ENCODE assay signal across 17 cellular contexts in the genomic region with DNA sequence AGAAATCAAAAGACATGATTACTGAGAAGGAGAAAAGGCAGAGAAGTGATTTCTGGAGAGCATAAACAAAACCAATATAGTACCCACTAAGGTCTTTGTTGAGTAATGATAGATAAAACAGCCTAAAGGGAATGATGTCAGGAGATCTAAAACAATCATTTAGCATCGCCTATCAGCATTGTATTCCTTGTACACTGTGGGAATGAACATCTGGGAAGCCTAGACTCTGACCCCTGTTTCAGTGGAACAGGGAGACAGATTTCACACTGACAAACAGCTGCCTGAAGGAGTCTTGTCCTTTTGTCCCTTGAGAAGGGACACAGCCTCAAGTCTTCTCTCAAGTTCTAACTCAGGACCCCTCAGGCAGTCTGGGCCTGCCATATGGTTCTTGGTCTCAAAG. TPM values are rescaled to one million over a fixed set of nuclear protein-coding genes. Genes with fewer than 3 reads are reported as not detected.
DNase-seq lines count a peak whose midpoint lies in the region; ATAC-seq and TF ChIP-seq lines count a peak whose summit lies in the region.
"Had no signal": no experiment of that assay in that cellular context is flagged by ENCODE, and none has a peak within 500 bp of the region (broad histone marks: within the 10 kb centered on the region; RNA-seq: fewer than 3 reads in every experiment).

No MANE protein-coding gene starts in this region.

- POLR2A ChIA-PET in OCI-LY7 (lab: Charles Lee) = interaction anchor here (0.7 kb wide), 1 partner anchor 38 kb away, joined by 3 read pairs; no protein-coding TSS in a partner anchor

- H3K36me3 ChIP-seq in OCI-LY1 (ENCODE audit: insufficient read depth, low read length) = no peaks in the 10 kb centered on the region; the same call in 1 of the 2 replicates
- peaks cover 8% of the 10 kb centered on the region; the same call in 1 of the 2 replicates for H3K36me3 ChIP-seq in OCI-LY7 (ENCODE audit: insufficient read depth, low read length)
- H3K36me3 ChIP-seq in mammary epithelial cell (ENCODE audit: insufficient read depth, low read length) = no peaks in the 10 kb centered on the region
- H3K36me3 ChIP-seq: HAP-1 had no signal

- TF ChIP-seq CTCF in OCI-LY1 (IDR thresholded peaks at IDR 0.05; ENCODE audit: low read length) (no peak), OCI-LY7 (conservative IDR thresholded peaks at IDR 0.05; ENCODE audit: low read length) (no peak), mammary epithelial cell (conservative IDR thresholded peaks at IDR 0.05 in 1 of 2, IDR thresholded peaks at IDR 0.05 in 1 of 2; ENCODE audit: extremely low read depth in 1 of 2, insufficient read depth in 1 of 2, low read depth in 1 of 2, low read length in 2 of 2) (no peak)

- H3K4me3 ChIP-seq in OCI-LY1 (ENCODE audit: low read depth, low read length, poor library complexity, severe bottlenecking) (no peak overlapping the region), OCI-LY7 (ENCODE audit: low read depth, low read length, poor library complexity, severe bottlenecking) (no peak overlapping the region), mammary epithelial cell (replicated peaks in 1 of 3; ENCODE audit: insufficient read depth in 1 of 3, low read depth in 2 of 3, low read length in 3 of 3) (no peak overlapping the region)
- H3K4me3 ChIP-seq: A549, HAP-1 had no signal

- H2AFZ ChIP-seq in OCI-LY1 (ENCODE audit: low read length) (no peak overlapping the region), OCI-LY7 (ENCODE audit: low read length) (peak overlapping the region; percentile 70; the same call in 1 of the 2 replicates), mammary epithelial cell (ENCODE audit: low read depth, low read length) (no peak overlapping the region)

- no peaks in the 10 kb centered on the region for H3K9me2 ChIP-seq in OCI-LY1 (ENCODE audit: low read depth, low read length)
- no peaks in the 10 kb centered on the region for H3K9me2 ChIP-seq in OCI-LY7 (ENCODE audit: insufficient read depth, low read length)

- H3K4me1 ChIP-seq in OCI-LY1 (ENCODE audit: insufficient read depth, low read length, severe bottlenecking) (peaks cover 35% of the 10 kb centered on the region), OCI-LY7 (ENCODE audit: insufficient read depth, low read length, poor library complexity, severe bottlenecking) (peaks cover 38% of the 10 kb centered on the region), mammary epithelial cell (ENCODE audit: insufficient read depth, low read length) (no peaks in the 10 kb centered on the region)
- H3K4me1 ChIP-seq: A549, HAP-1 had no signal

- H3K9me3 ChIP-seq in OCI-LY1 (ENCODE audit: low read length) = peaks cover 5% of the 10 kb centered on the region
- peaks cover 12% of the 10 kb centered on the region for H3K9me3 ChIP-seq in OCI-LY7 (ENCODE audit: low read length)
- H3K9me3 ChIP-seq in mammary epithelial cell (replicated peaks; ENCODE audit: insufficient read depth, low read length) = no peaks in the 10 kb centered on the region

- H3K4me3 Mint-ChIP-seq in memory B cell = no peak overlapping the region
- no peak overlapping the region for H3K4me3 Mint-ChIP-seq in stimulated activated naive B cell treated with anti-CD40 and anti-IgM and Interleukin-4, amounts not matched to agents 10 μg/mL and 1 μg/mL and 100 μg/mL, for 72 hours
- H3K4me3 Mint-ChIP-seq: CD14-positive monocyte; CD8-positive, alpha-beta memory T cell had no signal

- peak overlapping the region; percentile 46 for H3K27ac Mint-ChIP-seq in memory B cell
- H3K27ac Mint-ChIP-seq in stimulated activated naive B cell treated with anti-CD40 and anti-IgM and Interleukin-4, amounts not matched to agents 10 μg/mL and 1 μg/mL and 100 μg/mL, for 72 hours = peak overlapping the region; percentile 14
- H3K27ac Mint-ChIP-seq: CD14-positive monocyte; CD8-positive, alpha-beta memory T cell had no signal

- 0 out of 2 replicates have a peak, but pooled peaks cover 4% of the 10 kb centered on the region for H3F3A ChIP-seq in OCI-LY1 (ENCODE audit: insufficient read depth, low read length)

- H3K79me2 ChIP-seq in OCI-LY1 (ENCODE audit: insufficient read depth, low read length) = no peaks in the 10 kb centered on the region
- H3K79me2 ChIP-seq in OCI-LY7 (ENCODE audit: insufficient read depth, low read depth, low read length) = no peaks in the 10 kb centered on the region
- no peaks in the 10 kb centered on the region for H3K79me2 ChIP-seq in mammary epithelial cell (ENCODE audit: insufficient read depth, low read length)

- peaks cover 9% of the 10 kb centered on the region for H3K9me3 Mint-ChIP-seq in memory B cell
- peaks cover 7 to 10% of the 10 kb centered on the region in 2 donors for H3K9me3 Mint-ChIP-seq in stimulated activated naive B cell treated with anti-CD40 and anti-IgM and Interleukin-4, amounts not matched to agents 10 μg/mL and 1 μg/mL and 100 μg/mL, for 72 hours

- no TSS peak for BruUV-seq in OCI-LY7 (replicated peaks; lab: Mats Ljungman, UMichigan)
- no TSS peak for BruUV-seq in mammary epithelial cell (replicated peaks; lab: Mats Ljungman, UMichigan)

- in situ Hi-C loops in mammary epithelial cell (cut with MboI; ENCODE audit: low sequenced_read_pairs in 2 of 2) = no loop called here

- H3K4me2 ChIP-seq in OCI-LY1 (ENCODE audit: low read length) (no peak overlapping the region), OCI-LY7 (ENCODE audit: low read length) (peak overlapping the region; percentile 50), mammary epithelial cell (ENCODE audit: insufficient read depth, low read depth, low read length) (no peak overlapping the region)
- H3K4me2 ChIP-seq: A549 had no signal

- H3K9ac ChIP-seq in OCI-LY1 (ENCODE audit: low read length) (0 out of 2 replicates have a peak overlapping the region, but pooled peaks have one; percentile 11), mammary epithelial cell (ENCODE audit: insufficient read depth, low read length) (no peak overlapping the region)

- H4K20me1 ChIP-seq in OCI-LY1 (ENCODE audit: insufficient read depth, low read length) = no peaks in the 10 kb centered on the region
- H4K20me1 ChIP-seq in OCI-LY7 (ENCODE audit: insufficient read depth, low read length) = no peaks in the 10 kb centered on the region
- H4K20me1 ChIP-seq in mammary epithelial cell (ENCODE audit: insufficient read depth, low read length) = no peaks in the 10 kb centered on the region

- DNase-seq in OCI-LY7 (ENCODE audit: low spot score) (no peak), memory B cell (ENCODE audit: low spot score in 2 of 2) (no peak), NCI-H510A treated with DMSO at 0.1 percent for 48 hours (lab: John Stamatoyannopoulos, UW) (no peak), mammary epithelial cell (no peak)
- no peak for DNase-seq in stimulated activated naive B cell treated with anti-CD40 and anti-IgM and Interleukin-4, amounts not matched to agents 10 μg/mL and 1 μg/mL and 100 μg/mL, for 72 hours
- DNase-seq in central memory CD4-positive, alpha-beta T cell = no peak
- DNase-seq: CD8-positive, alpha-beta memory T cell; DMS53; GF-D8 had no signal

- WGBS in mammary epithelial cell (ENCODE audit: low coverage, missing lambda C conversion rate) = 85% methylated on average over 1 of the region's 1 CpG

- CTCF ChIA-PET in OCI-LY7 (lab: Charles Lee; ENCODE audit: unreplicated experiment) (no interaction called here), mammary epithelial cell (lab: Charles Lee; ENCODE audit: low non-redundant PET) (no interaction called here)

- dilution Hi-C loops in mammary epithelial cell (cut with HindIII; ENCODE audit: low sequenced_read_pairs) = no loop called here

- peaks cover 24% of the 10 kb centered on the region for H3K4me1 Mint-ChIP-seq in memory B cell
- H3K4me1 Mint-ChIP-seq in stimulated activated naive B cell treated with anti-CD40 and anti-IgM and Interleukin-4, amounts not matched to agents 10 μg/mL and 1 μg/mL and 100 μg/mL, for 72 hours = peaks cover 14 to 35% of the 10 kb centered on the region in 2 donors

- H3K36me3 Mint-ChIP-seq in memory B cell = peaks cover 4% of the 10 kb centered on the region
- peaks cover 0 to 7% of the 10 kb centered on the region in 2 donors for H3K36me3 Mint-ChIP-seq in stimulated activated naive B cell treated with anti-CD40 and anti-IgM and Interleukin-4, amounts not matched to agents 10 μg/mL and 1 μg/mL and 100 μg/mL, for 72 hours

- ATAC-seq in memory B cell (ENCODE audit: low read depth) = no peak
- no peak for ATAC-seq in stimulated activated naive B cell treated with anti-CD40 and anti-IgM and Interleukin-4, amounts not matched to agents 10 μg/mL and 1 μg/mL and 100 μg/mL, for 72 hours (replicated peaks)
- ATAC-seq: A549 had no signal

- H3K27ac ChIP-seq in OCI-LY1 (ENCODE audit: low read depth, low read length, poor library complexity, severe bottlenecking) (peak overlapping the region; percentile 43), OCI-LY7 (ENCODE audit: low read depth, low read length, poor library complexity, severe bottlenecking) (peak overlapping the region; percentile 12), mammary epithelial cell (ENCODE audit: insufficient read depth, low read depth, low read length) (no peak overlapping the region)
- H3K27ac ChIP-seq: A549 had no signal

- intact Hi-C loops in OCI-LY7 (cut with micrococcal nuclease; ENCODE audit: unreplicated experiment) (loop anchor here (5.0 kb wide), 1 partner anchor 51 kb away; no protein-coding TSS in a partner anchor), mammary epithelial cell (cut with micrococcal nuclease) (no loop called here)

- H3K27me3 Mint-ChIP-seq in memory B cell = no peaks in the 10 kb centered on the region
- no peaks in the 10 kb centered on the region for H3K27me3 Mint-ChIP-seq in stimulated activated naive B cell treated with anti-CD40 and anti-IgM and Interleukin-4, amounts not matched to agents 10 μg/mL and 1 μg/mL and 100 μg/mL, for 72 hours

- H3K27me3 ChIP-seq in OCI-LY1 (ENCODE audit: insufficient read depth, low read length) = no peaks in the 10 kb centered on the region
- peaks cover 8% of the 10 kb centered on the region for H3K27me3 ChIP-seq in mammary epithelial cell (ENCODE audit: insufficient read depth, low read length)

RNA-seq across cellular contexts. Expression of a gene that starts 1.7 kb away (rescaled TPM):
- total RNA-seq in OCI-LY7 (2014; rRNA removed; shearing (Covaris generic)) = 0.32 TPM in 1 of 2 replicates, not detected in the other
- total RNA-seq in OCI-LY7 (2022) (0.70 and 0.82 TPM in 2 replicates), mammary epithelial cell (not detected)
- polyA plus RNA-seq in mammary epithelial cell = not detected
- polyA minus RNA-seq in mammary epithelial cell = not detected
- total RNA-seq: CD8-positive, alpha-beta memory T cell; H1; HT1080 had no signal
- polyA plus RNA-seq: A549; AG04450; BJ; CD8-positive, alpha-beta memory T cell; H1 had no signal
